Comparison of ENCODE assay signal across 8 cellular contexts in genomic region chr10:31320179-31320597, GRCh38. TPM values are rescaled to one million over a fixed set of nuclear protein-coding genes. Genes with fewer than 3 reads are reported as not detected.
DNase-seq lines count a peak whose midpoint lies in the region; ATAC-seq and TF ChIP-seq lines count a peak whose summit lies in the region.

No MANE protein-coding gene starts in this region.

- no peak overlapping the region for H3K23ac ChIP-seq in mesenchymal stem cell (ENCODE audit: low read length in 2 of 2)

- intact Hi-C loops in dorsolateral prefrontal cortex (cut with DNase I), result loop anchor here in 1 of 2 donors (10.0 kb wide), 1 partner anchor 285 kb away; the partner anchor contains the start of gene ZNF438

- H3K9ac ChIP-seq in HUES48 (ENCODE audit: low read depth, low read length) (no peak overlapping the region), mesenchymal stem cell (ENCODE audit: low read length) (peak overlapping the region; percentile 90)

- ATAC-seq in GM19324 (IDR thresholded peaks at IDR 0.05; ENCODE audit: low FRiP score, unreplicated experiment), result peak; percentile 26

- H2BK12ac ChIP-seq in mesenchymal stem cell (ENCODE audit: low read length in 2 of 2), result peak overlapping the region in 1 of 2 experiments; percentile 77

- H2AK5ac ChIP-seq in mesenchymal stem cell (ENCODE audit: low read length, severe bottlenecking), result no peak overlapping the region

- H3K4me2 ChIP-seq in mesenchymal stem cell (ENCODE audit: low read length, poor library complexity, severe bottlenecking), result peak overlapping the region; percentile 98

- H3K4me3 ChIP-seq in AG10803 (ENCODE audit: low read length) (peak overlapping the region; percentile 88), HUES48 (ENCODE audit: low read depth, low read length) (peak overlapping the region; percentile 99), dorsolateral prefrontal cortex (peak overlapping the region; percentile 49 to 92 (median 79)), mesenchymal stem cell (ENCODE audit: insufficient read depth in 1 of 2, low read depth in 1 of 2, low read length in 2 of 2) (peak overlapping the region; percentile 88 to 95)

- H3K18ac ChIP-seq in mesenchymal stem cell (ENCODE audit: low read depth in 1 of 2, low read length in 2 of 2), result peak overlapping the region; percentile 92 to 96

- H2AFZ ChIP-seq in mesenchymal stem cell (ENCODE audit: low read depth, low read length), result peak overlapping the region; percentile 10

- DNase-seq in AG10803 (ENCODE audit: low read depth) (no peak), dorsolateral prefrontal cortex (peak in 4 of 10 donors; percentile 20 to 49 (median 40)), mesenchymal stem cell (no peak), NCI-H1092 (lab: John Stamatoyannopoulos, UW) (no peak)
- peak; percentile 42 for DNase-seq in activated CD4-positive, alpha-beta T cell treated with anti-CD3 and anti-CD28 coated beads, Interleukin-2, amount 50 U/mL, for 1 hour
- DNase-seq in stimulated activated CD8-positive, alpha-beta memory T cell treated with anti-CD3 and anti-CD28 coated beads, Interleukin-4, amount 100 ng/mL, for 48 hours, result peak; percentile 66

- no peak for TF ChIP-seq CTCF in AG10803 (conservative IDR thresholded peaks at IDR 0.05; ENCODE audit: low read length)
- TF ChIP-seq CTCF in dorsolateral prefrontal cortex (IDR thresholded peaks at IDR 0.05 in 54 of 56, conservative IDR thresholded peaks at IDR 0.05 in 2 of 56; ENCODE audit: low read depth in 1 of 56, partially characterized antibody in 56 of 56), result no peak

- peak overlapping the region; percentile 94 for H2BK120ac ChIP-seq in mesenchymal stem cell (ENCODE audit: low read depth, low read length)

- peak overlapping the region; percentile 25 for H2BK5ac ChIP-seq in mesenchymal stem cell (ENCODE audit: low read depth, low read length, poor library complexity, severe bottlenecking)

- H3K9me3 ChIP-seq in HUES48 (ENCODE audit: control insufficient read depth, insufficient read depth, low read length), result no peaks in the 10 kb centered on the region
- no peaks in the 10 kb centered on the region for H3K9me3 ChIP-seq in mesenchymal stem cell (ENCODE audit: control insufficient read depth, low read length)

- H2BK15ac ChIP-seq in mesenchymal stem cell (ENCODE audit: low read depth, poor library complexity, severe bottlenecking), result peak overlapping the region; percentile 73

- peak overlapping the region; percentile 80 for H4K8ac ChIP-seq in mesenchymal stem cell (ENCODE audit: low read length)

- H4K91ac ChIP-seq in mesenchymal stem cell (ENCODE audit: low read length), result peak overlapping the region; percentile 97

- H3K36me3 ChIP-seq in HUES48 (ENCODE audit: control insufficient read depth, insufficient read depth, low read length) (no peaks in the 10 kb centered on the region), mesenchymal stem cell (ENCODE audit: control insufficient read depth in 1 of 2, insufficient read depth in 2 of 2, low read depth in 1 of 2, low read length in 2 of 2) (no peaks in the 10 kb centered on the region)

- under 1% methylated on average over 36 of the region's 39 CpGs for WGBS in mesenchymal stem cell

- H3K14ac ChIP-seq in mesenchymal stem cell (ENCODE audit: low read length in 2 of 2), result peak overlapping the region; percentile 44 to 86

- H3K4me1 ChIP-seq in HUES48 (ENCODE audit: control insufficient read depth, insufficient read depth, low read length) (peaks cover 13% of the 10 kb centered on the region; the same call in 1 of the 2 replicates), mesenchymal stem cell (ENCODE audit: control insufficient read depth, insufficient read depth, low read depth, low read length) (peaks cover 4% of the 10 kb centered on the region)

- H3K27ac ChIP-seq in HUES48 (ENCODE audit: low read depth, low read length) (no peak overlapping the region), dorsolateral prefrontal cortex (peak overlapping the region in 55 of 59 donors; percentile 16 to 96 (median 81)), mesenchymal stem cell (ENCODE audit: low read length, poor library complexity, severe bottlenecking) (peak overlapping the region; percentile 8)

- H3K79me1 ChIP-seq in mesenchymal stem cell (replicated peaks; ENCODE audit: low read length, poor library complexity, severe bottlenecking), result peaks cover 8% of the 10 kb centered on the region

- H3K27me3 ChIP-seq in HUES48 (ENCODE audit: control insufficient read depth, insufficient read depth, low read length) (peaks cover 74% of the 10 kb centered on the region), dorsolateral prefrontal cortex (peaks cover 0 to 50% (median 6%) of the 10 kb centered on the region in 45 donors), mesenchymal stem cell (ENCODE audit: control insufficient read depth in 1 of 2, insufficient read depth in 1 of 2, low read length in 2 of 2) (no peaks in the 10 kb centered on the region)

- peak overlapping the region; percentile 93 to 95 for H3K4ac ChIP-seq in mesenchymal stem cell (ENCODE audit: low read depth in 1 of 2, low read length in 2 of 2)

RNA-seq across cellular contexts. Expression of gene ZEB1, which starts 1.2 kb away (rescaled TPM):
- total RNA-seq in dorsolateral prefrontal cortex, result 100 to 1,000 TPM in 17 of 120 experiments, 10 to 100 TPM in 103; 53.6 to 139 (median 89.0) TPM
- 32.8 TPM for polyA plus RNA-seq in mesenchymal stem cell (2013, experiment 1 of 2)
- polyA plus RNA-seq in mesenchymal stem cell (2013, experiment 2 of 2), result 34.0 TPM

Comparison
In these comparisons a context has a peak if more than half of its experiments do, and no peak if none do; other contexts are left out.
1. DNase-seq: peak in activated CD4-positive, alpha-beta T cell treated with anti-CD3 and anti-CD28 coated beads, Interleukin-2, amount 50 U/mL, for 1 hour (single experiment) and stimulated activated CD8-positive, alpha-beta memory T cell treated with anti-CD3 and anti-CD28 coated beads, Interleukin-4, amount 100 ng/mL, for 48 hours (single experiment); none in AG10803 (single experiment), mesenchymal stem cell (single experiment) and NCI-H1092 (single experiment).
2. Peak in every context shown above with its lines, with median percentiles within 50 percentile points of each other: H3K4me3 ChIP-seq.